8 cellular contexts compared by ENCODE assay signal in genomic region chr9:113578877-113579269, GRCh38.
DNase-seq lines count a peak whose midpoint lies in the region; ATAC-seq and TF ChIP-seq lines count a peak whose summit lies in the region.

No MANE protein-coding gene starts in this region.

- H3K27ac ChIP-seq in DOHH2 (ENCODE audit: low read depth, low read length) = peak overlapping the region; percentile 88
- peak overlapping the region; percentile 81 for H3K27ac ChIP-seq in KMS-11
- H3K27ac ChIP-seq in VCaP = peak overlapping the region; percentile 98
- peak overlapping the region; percentile 30 for H3K27ac ChIP-seq in mammary epithelial cell (ENCODE audit: insufficient read depth, low read depth, low read length)

- H3K9ac ChIP-seq in KMS-11 (peak overlapping the region; percentile 17; the same call in 1 of the 2 replicates), mammary epithelial cell (ENCODE audit: insufficient read depth, low read length) (no peak overlapping the region)

- CTCF ChIA-PET in mammary epithelial cell (lab: Charles Lee; ENCODE audit: low non-redundant PET) = interaction anchor here (0.6 kb wide), 1 partner anchor 10 kb away, joined by 3 read pairs; no protein-coding TSS in a partner anchor

- H3K9me3 ChIP-seq in DOHH2 (ENCODE audit: control insufficient read depth, insufficient read depth, low read length) = no peaks in the 10 kb centered on the region
- no peaks in the 10 kb centered on the region for H3K9me3 ChIP-seq in mammary epithelial cell (replicated peaks; ENCODE audit: insufficient read depth, low read length)

- no peaks in the 10 kb centered on the region for H3K79me2 ChIP-seq in DOHH2 (ENCODE audit: control insufficient read depth, low read length)
- H3K79me2 ChIP-seq in KMS-11 (ENCODE audit: insufficient read depth, low read depth) = no peaks in the 10 kb centered on the region
- peaks cover 74% of the 10 kb centered on the region for H3K79me2 ChIP-seq in mammary epithelial cell (ENCODE audit: insufficient read depth, low read length)

- H3K36me3 ChIP-seq in DOHH2 (ENCODE audit: control insufficient read depth, low read length) (0 out of 2 replicates have a peak, but pooled peaks cover 5% of the 10 kb centered on the region), KMS-11 (ENCODE audit: insufficient read depth) (no peaks in the 10 kb centered on the region), mammary epithelial cell (ENCODE audit: insufficient read depth, low read length) (peaks cover 6% of the 10 kb centered on the region)

- 0% methylated on average over 4 of the region's 5 CpGs for WGBS in mammary epithelial cell (ENCODE audit: low coverage, missing lambda C conversion rate)

- H2AFZ ChIP-seq in KMS-11 (ENCODE audit: low read depth) = peak overlapping the region; percentile 47
- H2AFZ ChIP-seq in mammary epithelial cell (ENCODE audit: low read depth, low read length) = no peak overlapping the region

- peaks cover 6% of the 10 kb centered on the region for H3F3A ChIP-seq in DOHH2 (ENCODE audit: control insufficient read depth, insufficient read depth)

- intact Hi-C loops in mammary epithelial cell (cut with micrococcal nuclease) = loop anchor here (2.0 kb wide), 1 partner anchor 14 kb away; no protein-coding TSS in a partner anchor

- in situ Hi-C loops in mammary epithelial cell (cut with MboI; ENCODE audit: low sequenced_read_pairs in 2 of 2) = no loop called here

- peaks cover 92% of the 10 kb centered on the region for H3K4me1 ChIP-seq in DOHH2 (ENCODE audit: control insufficient read depth, low read length)
- peaks cover 64% of the 10 kb centered on the region for H3K4me1 ChIP-seq in KMS-11 (ENCODE audit: low read depth, poor library complexity, severe bottlenecking)
- H3K4me1 ChIP-seq in mammary epithelial cell (ENCODE audit: insufficient read depth, low read length) = peaks cover 84% of the 10 kb centered on the region

- BruUV-seq in mammary epithelial cell (replicated peaks; lab: Mats Ljungman, UMichigan) = no TSS peak

- no peak for TF ChIP-seq CTCF in DOHH2 (IDR thresholded peaks at IDR 0.05; ENCODE audit: low read depth, low read length, poor library complexity, severe bottlenecking)
- no peak for TF ChIP-seq CTCF in KMS-11 (conservative IDR thresholded peaks at IDR 0.05; ENCODE audit: low read depth, low read length)
- TF ChIP-seq CTCF in VCaP (conservative IDR thresholded peaks at IDR 0.05) = no peak
- no peak for TF ChIP-seq CTCF in mammary epithelial cell (conservative IDR thresholded peaks at IDR 0.05 in 1 of 2, IDR thresholded peaks at IDR 0.05 in 1 of 2; ENCODE audit: extremely low read depth in 1 of 2, insufficient read depth in 1 of 2, low read depth in 1 of 2, low read length in 2 of 2)

- H4K20me1 ChIP-seq in DOHH2 (ENCODE audit: control insufficient read depth, insufficient read depth, low read depth, low read length) (no peaks in the 10 kb centered on the region), KMS-11 (ENCODE audit: insufficient read depth) (no peaks in the 10 kb centered on the region), mammary epithelial cell (ENCODE audit: insufficient read depth, low read length) (no peaks in the 10 kb centered on the region)

- DNase-seq in mammary epithelial cell (peak; percentile 96), myocyte (ENCODE audit: low read depth) (peak; percentile 97), stromal cell of bone marrow (ENCODE audit: low read depth) (peak; percentile 91), NCI-H1694 (lab: John Stamatoyannopoulos, UW) (no peak)

- H3K4me2 ChIP-seq in DOHH2 (ENCODE audit: low read length) (peak overlapping the region; percentile 91), KMS-11 (peak overlapping the region; percentile 91), mammary epithelial cell (ENCODE audit: insufficient read depth, low read depth, low read length) (peak overlapping the region; percentile 63)

- H3K4me3 ChIP-seq in DOHH2 (ENCODE audit: low read length) (peak overlapping the region; percentile 66), KMS-11 (IDR thresholded peaks at IDR 0.05; ENCODE audit: insufficient read depth, low read depth, low read length) (no peak overlapping the region), mammary epithelial cell (replicated peaks in 1 of 3; ENCODE audit: insufficient read depth in 1 of 3, low read depth in 2 of 3, low read length in 3 of 3) (no peak overlapping the region)

- dilution Hi-C loops in mammary epithelial cell (cut with HindIII; ENCODE audit: low sequenced_read_pairs) = no loop called here

- no peaks in the 10 kb centered on the region for H3K9me2 ChIP-seq in DOHH2 (replicated peaks; ENCODE audit: control insufficient read depth, low read length)

- no peaks in the 10 kb centered on the region for H3K27me3 ChIP-seq in DOHH2 (ENCODE audit: control insufficient read depth, low read length)
- H3K27me3 ChIP-seq in KMS-11 (ENCODE audit: insufficient read depth, low read depth) = no peaks in the 10 kb centered on the region
- H3K27me3 ChIP-seq in mammary epithelial cell (ENCODE audit: insufficient read depth, low read length) = no peaks in the 10 kb centered on the region

- peak; percentile 61 for ATAC-seq in GM21619 (IDR thresholded peaks at IDR 0.05; ENCODE audit: unreplicated experiment)

Comparison
In these comparisons a context has a peak if more than half of its experiments do, and no peak if none do; other contexts are left out.
1. H3K27ac ChIP-seq: peak in every context shown above with its lines; median percentile 98 in VCaP; 88 in DOHH2; 81 in KMS-11; 30 in mammary epithelial cell.